1 cellular context compared by ENCODE assay signal in the genomic region with DNA sequence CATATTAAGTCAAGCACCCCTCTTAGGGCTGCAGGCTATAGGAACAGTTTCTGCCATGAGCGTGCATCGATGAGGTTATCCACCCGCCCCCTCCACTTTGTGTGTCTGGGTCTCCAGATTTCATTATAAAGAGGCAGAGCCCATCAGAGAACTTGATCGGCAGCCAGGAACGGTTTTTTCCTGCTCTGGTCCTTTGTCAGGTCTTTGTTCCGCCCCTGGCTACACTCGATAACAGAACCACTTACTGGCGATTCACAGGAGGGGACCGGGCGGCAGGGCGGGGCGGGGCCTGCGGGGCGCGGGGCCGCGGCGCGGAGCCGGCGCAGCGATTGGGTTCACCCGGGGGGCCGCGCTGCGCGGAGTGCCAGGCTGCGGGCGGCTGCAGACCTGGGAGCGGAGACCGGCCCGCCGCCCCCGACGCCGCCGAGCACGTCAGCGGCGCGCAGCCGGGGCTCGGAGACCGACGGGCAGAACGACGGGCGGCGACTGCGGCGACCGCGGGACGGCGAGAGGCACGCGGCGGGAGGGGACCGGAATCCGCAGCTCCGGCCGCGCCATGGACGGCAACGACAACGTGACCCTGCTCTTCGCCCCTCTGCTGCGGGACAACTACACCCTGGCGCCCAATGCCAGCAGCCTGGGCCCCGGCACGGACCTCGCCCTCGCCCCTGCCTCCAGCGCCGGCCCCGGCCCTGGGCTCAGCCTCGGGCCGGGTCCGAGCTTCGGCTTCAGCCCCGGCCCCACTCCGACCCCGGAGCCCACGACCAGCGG.
TF ChIP-seq lines count a peak whose summit lies in the region.

A gene with protein sequence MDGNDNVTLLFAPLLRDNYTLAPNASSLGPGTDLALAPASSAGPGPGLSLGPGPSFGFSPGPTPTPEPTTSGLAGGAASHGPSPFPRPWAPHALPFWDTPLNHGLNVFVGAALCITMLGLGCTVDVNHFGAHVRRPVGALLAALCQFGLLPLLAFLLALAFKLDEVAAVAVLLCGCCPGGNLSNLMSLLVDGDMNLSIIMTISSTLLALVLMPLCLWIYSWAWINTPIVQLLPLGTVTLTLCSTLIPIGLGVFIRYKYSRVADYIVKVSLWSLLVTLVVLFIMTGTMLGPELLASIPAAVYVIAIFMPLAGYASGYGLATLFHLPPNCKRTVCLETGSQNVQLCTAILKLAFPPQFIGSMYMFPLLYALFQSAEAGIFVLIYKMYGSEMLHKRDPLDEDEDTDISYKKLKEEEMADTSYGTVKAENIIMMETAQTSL (plus strand): TSS at position 338 of the 771 bp plus-strand sequence. CDS start 219 bp downstream, at position 557.

TF ChIP-seq in K562, 482 proteins besides CTCF, POLR2A, EP300 and RAD21 (continued from another document and continues in another):
- TF ChIP-seq, protein P1, sequence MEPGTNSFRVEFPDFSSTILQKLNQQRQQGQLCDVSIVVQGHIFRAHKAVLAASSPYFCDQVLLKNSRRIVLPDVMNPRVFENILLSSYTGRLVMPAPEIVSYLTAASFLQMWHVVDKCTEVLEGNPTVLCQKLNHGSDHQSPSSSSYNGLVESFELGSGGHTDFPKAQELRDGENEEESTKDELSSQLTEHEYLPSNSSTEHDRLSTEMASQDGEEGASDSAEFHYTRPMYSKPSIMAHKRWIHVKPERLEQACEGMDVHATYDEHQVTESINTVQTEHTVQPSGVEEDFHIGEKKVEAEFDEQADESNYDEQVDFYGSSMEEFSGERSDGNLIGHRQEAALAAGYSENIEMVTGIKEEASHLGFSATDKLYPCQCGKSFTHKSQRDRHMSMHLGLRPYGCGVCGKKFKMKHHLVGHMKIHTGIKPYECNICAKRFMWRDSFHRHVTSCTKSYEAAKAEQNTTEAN (CRISPR knock-in tag; IDR thresholded peaks at IDR 0.05) = 0 out of 2 replicates have a peak, but pooled peaks have one; percentile 20
- no peak for TF ChIP-seq CBX1 (IDR thresholded peaks at IDR 0.05; ENCODE audit: low read depth)
- no peak for TF ChIP-seq RBFOX2 (IDR thresholded peaks at IDR 0.05; ENCODE audit: low read depth, low read length)
- TF ChIP-seq EWSR1 (IDR thresholded peaks at IDR 0.05; ENCODE audit: borderline replicate concordance, low read depth, partially characterized antibody) = no peak
- no peak for TF ChIP-seq THRAP3 (IDR thresholded peaks at IDR 0.05; ENCODE audit: borderline replicate concordance)
- TF ChIP-seq MTA3 (IDR thresholded peaks at IDR 0.05; ENCODE audit: borderline replicate concordance) = no peak
- TF ChIP-seq CBX2 (IDR thresholded peaks at IDR 0.05; ENCODE audit: insufficient read depth, low read length, poor library complexity, severe bottlenecking) = no peak
- peak in 1 of 2 experiments; percentile 39; a peak in 1 of 4 replicates for TF ChIP-seq NONO (IDR thresholded peaks at IDR 0.05; ENCODE audit: low read depth in 2 of 2, low read length in 1 of 2)
- TF ChIP-seq ARID1B (IDR thresholded peaks at IDR 0.05) = 0 out of 2 replicates have a peak, but pooled peaks have one; percentile 52
- 0 out of 2 replicates have a peak, but pooled peaks have one; percentile 50 for TF ChIP-seq ZNF583 (CRISPR knock-in tag; IDR thresholded peaks at IDR 0.05)
- no peak for TF ChIP-seq ZNF507 (tag; conservative IDR thresholded peaks at IDR 0.05)
- peak; percentile 48 for TF ChIP-seq TEAD4 (IDR thresholded peaks at IDR 0.05; ENCODE audit: low read length)
- no peak for TF ChIP-seq TEAD4 (CRISPR knock-in tag; IDR thresholded peaks at IDR 0.05; ENCODE audit: borderline replicate concordance)
- TF ChIP-seq, protein P2, sequence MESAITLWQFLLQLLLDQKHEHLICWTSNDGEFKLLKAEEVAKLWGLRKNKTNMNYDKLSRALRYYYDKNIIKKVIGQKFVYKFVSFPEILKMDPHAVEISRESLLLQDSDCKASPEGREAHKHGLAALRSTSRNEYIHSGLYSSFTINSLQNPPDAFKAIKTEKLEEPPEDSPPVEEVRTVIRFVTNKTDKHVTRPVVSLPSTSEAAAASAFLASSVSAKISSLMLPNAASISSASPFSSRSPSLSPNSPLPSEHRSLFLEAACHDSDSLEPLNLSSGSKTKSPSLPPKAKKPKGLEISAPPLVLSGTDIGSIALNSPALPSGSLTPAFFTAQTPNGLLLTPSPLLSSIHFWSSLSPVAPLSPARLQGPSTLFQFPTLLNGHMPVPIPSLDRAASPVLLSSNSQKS (CRISPR knock-in tag; IDR thresholded peaks at IDR 0.05) = no peak
- peak; percentile 58 for TF ChIP-seq HMGN3 (IDR thresholded peaks at IDR 0.05; ENCODE audit: borderline replicate concordance, extremely low read depth, insufficient read length, low read depth, low read length)
- TF ChIP-seq POLR2G (IDR thresholded peaks at IDR 0.05; ENCODE audit: low read depth, low read length) = peak; percentile 72
- no peak for TF ChIP-seq ATF7 (IDR thresholded peaks at IDR 0.05)
- TF ChIP-seq TCF3 (CRISPR knock-in tag; IDR thresholded peaks at IDR 0.05) = peak; percentile 58
- TF ChIP-seq ARHGAP35 (IDR thresholded peaks at IDR 0.05; ENCODE audit: partially characterized antibody) = no peak
- peak; percentile 54; the same call in 1 of the 2 replicates for TF ChIP-seq E2F3 (CRISPR knock-in tag; IDR thresholded peaks at IDR 0.05)
- no peak for TF ChIP-seq DMBX1 (CRISPR knock-in tag; IDR thresholded peaks at IDR 0.05; ENCODE audit: borderline replicate concordance)
- TF ChIP-seq RAD51 (IDR thresholded peaks at IDR 0.05; ENCODE audit: borderline replicate concordance, low read depth) = no peak
- TF ChIP-seq ZNF609 (CRISPR knock-in tag; IDR thresholded peaks at IDR 0.05; ENCODE audit: borderline replicate concordance) = no peak
- TF ChIP-seq POLR2AphosphoS5 (IDR thresholded peaks at IDR 0.05; ENCODE audit: control insufficient read depth, insufficient read depth, low read depth, low read length) = peak; percentile 19; the same call in 1 of the 2 replicates
- no peak for TF ChIP-seq CBX5 (IDR thresholded peaks at IDR 0.05; ENCODE audit: borderline replicate concordance, low read depth)
- TF ChIP-seq ZNF780A (CRISPR knock-in tag; IDR thresholded peaks at IDR 0.05) = no peak
- 0 out of 2 replicates have a peak, but pooled peaks have one; percentile 35 for TF ChIP-seq GATAD2B (IDR thresholded peaks at IDR 0.05; ENCODE audit: borderline replicate concordance)
- TF ChIP-seq CXXC5 (CRISPR knock-in tag; IDR thresholded peaks at IDR 0.05) = peak; percentile 86
- TF ChIP-seq, protein P3, sequence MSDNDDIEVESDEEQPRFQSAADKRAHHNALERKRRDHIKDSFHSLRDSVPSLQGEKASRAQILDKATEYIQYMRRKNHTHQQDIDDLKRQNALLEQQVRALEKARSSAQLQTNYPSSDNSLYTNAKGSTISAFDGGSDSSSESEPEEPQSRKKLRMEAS (CRISPR knock-in tag; IDR thresholded peaks at IDR 0.05) = peak; percentile 38; the same call in 1 of the 2 replicates
- no peak for TF ChIP-seq ZNF75A (CRISPR knock-in tag; IDR thresholded peaks at IDR 0.05)
- TF ChIP-seq, protein P4, sequence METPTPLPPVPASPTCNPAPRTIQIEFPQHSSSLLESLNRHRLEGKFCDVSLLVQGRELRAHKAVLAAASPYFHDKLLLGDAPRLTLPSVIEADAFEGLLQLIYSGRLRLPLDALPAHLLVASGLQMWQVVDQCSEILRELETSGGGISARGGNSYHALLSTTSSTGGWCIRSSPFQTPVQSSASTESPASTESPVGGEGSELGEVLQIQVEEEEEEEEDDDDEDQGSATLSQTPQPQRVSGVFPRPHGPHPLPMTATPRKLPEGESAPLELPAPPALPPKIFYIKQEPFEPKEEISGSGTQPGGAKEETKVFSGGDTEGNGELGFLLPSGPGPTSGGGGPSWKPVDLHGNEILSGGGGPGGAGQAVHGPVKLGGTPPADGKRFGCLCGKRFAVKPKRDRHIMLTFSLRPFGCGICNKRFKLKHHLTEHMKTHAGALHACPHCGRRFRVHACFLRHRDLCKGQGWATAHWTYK (CRISPR knock-in tag; IDR thresholded peaks at IDR 0.05) = 0 out of 2 replicates have a peak, but pooled peaks have one; percentile 43
- TF ChIP-seq ZNF668 (CRISPR knock-in tag; IDR thresholded peaks at IDR 0.05) = no peak
- TF ChIP-seq NFIX (CRISPR knock-in tag; IDR thresholded peaks at IDR 0.05; ENCODE audit: low read depth) = no peak
- TF ChIP-seq CCNT2 (IDR thresholded peaks at IDR 0.05; ENCODE audit: borderline replicate concordance, extremely low read depth, insufficient read length, low read depth, low read length) = peak; percentile 56
- peak; percentile 58; the same call in 1 of the 2 replicates for TF ChIP-seq SMAD4 (CRISPR knock-in tag; conservative IDR thresholded peaks at IDR 0.05)
- no peak for TF ChIP-seq PYGO2 (tag; IDR thresholded peaks at IDR 0.05)
- no peak for TF ChIP-seq GABPB2 (CRISPR knock-in tag; conservative IDR thresholded peaks at IDR 0.05)
- no peak for TF ChIP-seq SMC3 (conservative IDR thresholded peaks at IDR 0.05; ENCODE audit: insufficient read depth, low read depth, low read length)
- peak; percentile 77 for TF ChIP-seq VEZF1 (CRISPR knock-in tag; IDR thresholded peaks at IDR 0.05)
- TF ChIP-seq HCFC1 (IDR thresholded peaks at IDR 0.05; ENCODE audit: low read depth, low read length) = peak; percentile 3; the same call in 1 of the 2 replicates
- no peak for TF ChIP-seq ZFX (CRISPR knock-in tag; IDR thresholded peaks at IDR 0.05)
- no peak for TF ChIP-seq ZNF41 (CRISPR knock-in tag; conservative IDR thresholded peaks at IDR 0.05)
- TF ChIP-seq SRF (CRISPR knock-in tag; IDR thresholded peaks at IDR 0.05) = no peak
- TF ChIP-seq ZBTB1 (CRISPR knock-in tag; IDR thresholded peaks at IDR 0.05; ENCODE audit: borderline replicate concordance, low read depth) = peak; percentile 49; the same call in 1 of the 2 replicates
- TF ChIP-seq TEAD1 (CRISPR knock-in tag; IDR thresholded peaks at IDR 0.05) = peak in 1 of 2 experiments; percentile 14; a peak in 1 of 4 replicates
- no peak for TF ChIP-seq SUPT5H (IDR thresholded peaks at IDR 0.05)
- TF ChIP-seq PRMT5 (CRISPR knock-in tag; IDR thresholded peaks at IDR 0.05) = no peak
- TF ChIP-seq CREB1 (IDR thresholded peaks at IDR 0.05) = no peak; the same call in 1 of the 2 replicates
- no peak for TF ChIP-seq CREB1 (CRISPR knock-in tag; IDR thresholded peaks at IDR 0.05)
- no peak for TF ChIP-seq POLR2AphosphoS2 (IDR thresholded peaks at IDR 0.05; ENCODE audit: low read length)
- TF ChIP-seq EGR1 (conservative IDR thresholded peaks at IDR 0.05) = 0 out of 2 replicates have a peak, but pooled peaks have one; percentile 12
- no peak for TF ChIP-seq TAF15 (IDR thresholded peaks at IDR 0.05; ENCODE audit: low read depth, low read length)
- peak; percentile 70 for TF ChIP-seq CBFA2T3 (IDR thresholded peaks at IDR 0.05)
- TF ChIP-seq MAFK (IDR thresholded peaks at IDR 0.05; ENCODE audit: low read length) = no peak
- TF ChIP-seq ZBTB17 (CRISPR knock-in tag; IDR thresholded peaks at IDR 0.05) = 0 out of 2 replicates have a peak, but pooled peaks have one; percentile 32
- TF ChIP-seq ARNT (IDR thresholded peaks at IDR 0.05) = no peak
- TF ChIP-seq NUFIP1 (IDR thresholded peaks at IDR 0.05; ENCODE audit: partially characterized antibody) = no peak
- TF ChIP-seq ZBTB7A (IDR thresholded peaks at IDR 0.05; ENCODE audit: borderline replicate concordance, control insufficient read depth, low read depth, low read length) = peak; percentile 69; the same call in 1 of the 2 replicates
- TF ChIP-seq FOXA1 (IDR thresholded peaks at IDR 0.05; ENCODE audit: borderline replicate concordance) = no peak
- no peak for TF ChIP-seq CREB3 (tag; conservative IDR thresholded peaks at IDR 0.05; ENCODE audit: low read depth)
- no peak for TF ChIP-seq PTRF (tag; IDR thresholded peaks at IDR 0.05)
- no peak for TF ChIP-seq MCM7 (IDR thresholded peaks at IDR 0.05)
- no peak for TF ChIP-seq ESRRA (IDR thresholded peaks at IDR 0.05; ENCODE audit: borderline replicate concordance, low read depth)
